ENCODE assay signal across 27 cellular contexts in the genomic region with DNA sequence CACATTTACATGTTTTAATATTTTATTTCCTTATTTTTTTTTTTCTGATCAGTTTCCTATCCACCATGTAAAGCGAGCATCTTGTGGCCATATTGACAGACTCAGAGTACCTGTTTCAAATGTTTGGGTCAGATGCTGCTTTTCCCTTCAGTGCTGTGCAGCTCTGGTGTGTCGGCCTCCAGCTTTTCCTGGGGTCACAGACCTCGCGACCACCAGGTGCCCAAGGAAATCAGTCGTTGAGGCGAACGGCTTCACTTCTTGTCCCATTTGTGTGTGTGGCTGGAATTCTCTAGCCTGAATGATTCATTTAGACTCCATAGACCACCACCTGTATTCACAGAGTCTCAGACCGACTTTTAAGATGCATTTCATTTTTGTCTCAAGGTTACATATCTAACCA.
DNase-seq lines count a peak whose midpoint lies in the region; ATAC-seq and TF ChIP-seq lines count a peak whose summit lies in the region.
"Had no signal": no experiment of that assay in that cellular context is flagged by ENCODE, and none has a peak within 500 bp of the region (broad histone marks: within the 10 kb centered on the region; RNA-seq: fewer than 3 reads in every experiment).

No MANE protein-coding gene starts in this region.

- H3K27me3 Mint-ChIP-seq in neural crest cell (ENCODE audit: low read depth), result no peaks in the 10 kb centered on the region
- H3K27me3 Mint-ChIP-seq: activated CD4-positive, alpha-beta T cell treated with anti-CD3 and anti-CD28 coated beads, Interleukin-2, amount 10 ng/mL, durations not matched to agents 7 days and 5 days; CD4-positive, alpha-beta T cell had no signal

- H3K36me3 ChIP-seq in left ventricle myocardium inferior, result no peaks in the 10 kb centered on the region
- H3K36me3 ChIP-seq in right atrium auricular region, result no peaks in the 10 kb centered on the region
- H3K36me3 ChIP-seq in esophagus muscularis mucosa, result no peaks in the 10 kb centered on the region
- no peaks in the 10 kb centered on the region for H3K36me3 ChIP-seq in transverse colon
- H3K36me3 ChIP-seq: left lung had no signal

- TF ChIP-seq CTCF in left ventricle myocardium inferior (IDR thresholded peaks at IDR 0.05; ENCODE audit: borderline replicate concordance), result no peak
- TF ChIP-seq CTCF in right atrium auricular region (IDR thresholded peaks at IDR 0.05), result no peak
- no peak for TF ChIP-seq CTCF in esophagus muscularis mucosa (IDR thresholded peaks at IDR 0.05)
- no peak for TF ChIP-seq CTCF in neural crest cell (conservative IDR thresholded peaks at IDR 0.05)
- no peak for TF ChIP-seq CTCF in transverse colon (IDR thresholded peaks at IDR 0.05)

- WGBS in esophagus muscularis mucosa, result 87% methylated on average over 8 of the region's 8 CpGs
- WGBS in transverse colon (ENCODE audit: low coverage in 1 of 2), 2 donors, result 79% methylated on average over 8 of the region's 8 CpGs; no CpG with 5 or more reads in 1 of the 2 donors

- no peak for ATAC-seq in sciatic nerve
- ATAC-seq: activated naive CD8-positive, alpha-beta T cell treated with anti-CD3 and anti-CD28 coated beads, Interleukin-2, amount 50 U/mL, for 24 hours; activated T-cell treated with anti-CD3 and anti-CD28 coated beads, Interleukin-2, amount 50 U/mL, for 4 hours; HepG2; left lung; natural killer cell treated with Interleukin-12 subunit alpha and Interleukin-12 subunit beta and Interleukin-15 and Interleukin-18, amount 100 ng/mL, for 72 hours; stimulated activated naive CD8-positive, alpha-beta T cell treated with anti-CD3 and anti-CD28 coated beads, Interleukin-15, Interleukin-2, amounts not matched to agents 100 U/mL and 50 U/mL, for 24 hours had no signal

- H3K36me3 Mint-ChIP-seq in neural crest cell (ENCODE audit: low read depth), result no peaks in the 10 kb centered on the region
- H3K36me3 Mint-ChIP-seq: natural killer cell treated with Interleukin-12 subunit alpha and Interleukin-12 subunit beta and Interleukin-15 and Interleukin-18, amount 100 ng/mL, for 72 hours had no signal

- H3K9me3 ChIP-seq in left ventricle myocardium inferior (replicated peaks) (no peaks in the 10 kb centered on the region), right atrium auricular region (no peaks in the 10 kb centered on the region), esophagus muscularis mucosa (no peaks in the 10 kb centered on the region), transverse colon (no peaks in the 10 kb centered on the region)
- H3K9me3 ChIP-seq: left lung had no signal

- TF ChIP-seq EP300 in esophagus muscularis mucosa (IDR thresholded peaks at IDR 0.05), result no peak
- no peak for TF ChIP-seq EP300 in transverse colon (IDR thresholded peaks at IDR 0.05; ENCODE audit: low read depth)

- H3K9me3 Mint-ChIP-seq in neural crest cell, result no peaks in the 10 kb centered on the region
- H3K9me3 Mint-ChIP-seq: activated CD4-positive, alpha-beta T cell treated with anti-CD3 and anti-CD28 coated beads, Interleukin-2, amount 10 ng/mL, durations not matched to agents 7 days and 5 days; activated naive CD8-positive, alpha-beta T cell treated with anti-CD3 and anti-CD28 coated beads, Interleukin-2, amount 50 U/mL, for 24 hours; activated T-cell treated with anti-CD3 and anti-CD28 coated beads, Interleukin-2, amount 50 U/mL, for 4 hours; CD4-positive, alpha-beta T cell; HFFc6; natural killer cell treated with Interleukin-12 subunit alpha and Interleukin-12 subunit beta and Interleukin-15 and Interleukin-18, amount 100 ng/mL, for 72 hours had no signal

- no peak for DNase-seq in left ventricle myocardium inferior
- no peak for DNase-seq in right atrium auricular region (ENCODE audit: low spot score)
- no peak for DNase-seq in esophagus muscularis mucosa (ENCODE audit: extremely low spot score)
- DNase-seq in neural crest cell (ENCODE audit: low read depth, low spot score), result no peak
- DNase-seq in transverse colon, result no peak
- DNase-seq in sciatic nerve (ENCODE audit: low spot score), result no peak
- DNase-seq in occipital lobe (lab: John Stamatoyannopoulos, UW), result no peak
- DNase-seq in HUDEP-2 (lab: John Stamatoyannopoulos, UW; ENCODE audit: unreplicated experiment in 76 of 76), result no peak
- DNase-seq: activated CD4-positive, alpha-beta T cell treated with anti-CD3 and anti-CD28 coated beads, Interleukin-2, amount 10 ng/mL, durations not matched to agents 7 days and 5 days; activated naive CD8-positive, alpha-beta T cell treated with anti-CD3 and anti-CD28 coated beads, Interleukin-2, amount 50 U/mL, for 24 hours; activated T-cell treated with anti-CD3 and anti-CD28 coated beads, Interleukin-2, amount 50 U/mL, for 4 hours; AML-193; CD4-positive, alpha-beta T cell; cerebellar nuclear complex; EL; erythroblast; foreskin fibroblast; HFFc6; left lung; NK-92 treated with Interleukin-12 subunit alpha and Interleukin-12 subunit beta, amount 100 ng/mL, for 24 hours; PC-9; Right ventricle myocardium superior; stimulated activated naive CD8-positive, alpha-beta T cell treated with anti-CD3 and anti-CD28 coated beads, Interleukin-15, Interleukin-2, amounts not matched to agents 100 U/mL and 50 U/mL, for 24 hours; trophoblast cell had no signal

- H3K4me1 ChIP-seq in left ventricle myocardium inferior (peaks cover 51% of the 10 kb centered on the region), right atrium auricular region (peaks cover 0 to 17% of the 10 kb centered on the region in 2 donors), esophagus muscularis mucosa (peaks cover 9 to 57% (median 44%) of the 10 kb centered on the region in 4 donors), transverse colon (no peaks in the 10 kb centered on the region)

- TF ChIP-seq POLR2A in esophagus muscularis mucosa (IDR thresholded peaks at IDR 0.05; ENCODE audit: low read depth), result no peak
- TF ChIP-seq POLR2A in transverse colon (IDR thresholded peaks at IDR 0.05), result no peak

- H3K4me3 ChIP-seq in left ventricle myocardium inferior (no peak overlapping the region), right atrium auricular region (no peak overlapping the region), esophagus muscularis mucosa (no peak overlapping the region), transverse colon (no peak overlapping the region)
- H3K4me3 ChIP-seq: left lung, PC-9 had no signal

- in situ Hi-C loops in transverse colon (cut with MboI; ENCODE audit: low pct_ligation_motif_present in 1 of 4, low pct_unique_long_range_greater_than_20kb in 1 of 4, low sequenced_read_pairs in 3 of 4), result no loop called here

- peak overlapping the region; percentile 95 for H3K27ac Mint-ChIP-seq in neural crest cell (ENCODE audit: unreplicated experiment)
- H3K27ac Mint-ChIP-seq: activated CD4-positive, alpha-beta T cell treated with anti-CD3 and anti-CD28 coated beads, Interleukin-2, amount 10 ng/mL, durations not matched to agents 7 days and 5 days; activated naive CD8-positive, alpha-beta T cell treated with anti-CD3 and anti-CD28 coated beads, Interleukin-2, amount 50 U/mL, for 24 hours; CD4-positive, alpha-beta T cell; HFFc6 had no signal

- intact Hi-C loops in left ventricle myocardium inferior (cut with micrococcal nuclease), result no loop called here
- intact Hi-C loops in esophagus muscularis mucosa (cut with DNase I), result no loop called here
- intact Hi-C loops in transverse colon (cut with DNase I; ENCODE audit: low total_unique reads), result no loop called here
- intact Hi-C loops in sciatic nerve (cut with DNase I), result no loop called here

- no peaks in the 10 kb centered on the region for H3K27me3 ChIP-seq in left ventricle myocardium inferior (ENCODE audit: low read depth)
- H3K27me3 ChIP-seq in right atrium auricular region, result no peaks in the 10 kb centered on the region
- H3K27me3 ChIP-seq in esophagus muscularis mucosa, result no peaks in the 10 kb centered on the region
- H3K27me3 ChIP-seq in transverse colon, result no peaks in the 10 kb centered on the region
- H3K27me3 ChIP-seq: left lung had no signal

- no peak overlapping the region for H3K4me3 Mint-ChIP-seq in neural crest cell
- H3K4me3 Mint-ChIP-seq: activated CD4-positive, alpha-beta T cell treated with anti-CD3 and anti-CD28 coated beads, Interleukin-2, amount 10 ng/mL, durations not matched to agents 7 days and 5 days; activated naive CD8-positive, alpha-beta T cell treated with anti-CD3 and anti-CD28 coated beads, Interleukin-2, amount 50 U/mL, for 24 hours; activated T-cell treated with anti-CD3 and anti-CD28 coated beads, Interleukin-2, amount 50 U/mL, for 4 hours; CD4-positive, alpha-beta T cell; natural killer cell treated with Interleukin-12 subunit alpha and Interleukin-12 subunit beta and Interleukin-15 and Interleukin-18, amount 100 ng/mL, for 72 hours had no signal

- peak overlapping the region; percentile 76 for H3K27ac ChIP-seq in left ventricle myocardium inferior (replicated peaks)
- H3K27ac ChIP-seq in right atrium auricular region, result no peak overlapping the region
- H3K27ac ChIP-seq in esophagus muscularis mucosa (replicated peaks in 1 of 4), result peak overlapping the region; percentile 25 to 60 (median 30)
- peak overlapping the region in 3 of 4 donors; percentile 29 to 55 (median 50) for H3K27ac ChIP-seq in transverse colon
- H3K27ac ChIP-seq: left lung, PC-9, VCaP had no signal

- H3K4me1 Mint-ChIP-seq in neural crest cell, result peaks cover 67% of the 10 kb centered on the region

Comparison
In these comparisons a context has a peak if more than half of its experiments do, and no peak if none do; other contexts are left out.
1. H3K27ac ChIP-seq: peak in left ventricle myocardium inferior (single experiment), esophagus muscularis mucosa (4 of 4) and transverse colon (3 of 4); none in right atrium auricular region (0 of 2).